ENCODE assay signal across 10 cellular contexts in genomic region chr7:20651960-20652544, GRCh38. TPM values are rescaled to one million over a fixed set of nuclear protein-coding genes. Genes with fewer than 3 reads are reported as not detected.
DNase-seq lines count a peak whose midpoint lies in the region; ATAC-seq and TF ChIP-seq lines count a peak whose summit lies in the region.
"Had no signal": no experiment of that assay in that cellular context is flagged by ENCODE, and none has a peak within 500 bp of the region (broad histone marks: within the 10 kb centered on the region; RNA-seq: fewer than 3 reads in every experiment).

No MANE protein-coding gene starts in this region.

- H3K4me3 Mint-ChIP-seq in stimulated activated naive CD8-positive, alpha-beta T cell treated with anti-CD3 and anti-CD28 coated beads, Interleukin-15, amount 100 ng/mL, for 72 hours, result no peak overlapping the region

- H3K9ac ChIP-seq in OCI-LY3 (ENCODE audit: low read length), result no peak overlapping the region

- H3K27me3 Mint-ChIP-seq in stimulated activated naive CD8-positive, alpha-beta T cell treated with anti-CD3 and anti-CD28 coated beads, Interleukin-15, amount 100 ng/mL, for 72 hours, result no peaks in the 10 kb centered on the region

- H4K20me1 ChIP-seq in OCI-LY3 (ENCODE audit: insufficient read depth, low read length), result no peaks in the 10 kb centered on the region

- H3K9me3 Mint-ChIP-seq in stimulated activated naive CD8-positive, alpha-beta T cell treated with anti-CD3 and anti-CD28 coated beads, Interleukin-15, amount 100 ng/mL, for 72 hours, result no peaks in the 10 kb centered on the region
- H3K9me3 Mint-ChIP-seq: activated T-helper 2 cell treated with anti-CD3 and anti-CD28 coated beads, Interferon-gamma antibody, Interleukin-2, Interleukin-4, amounts not matched to agents 10 μg/mL and 5 μg/mL and 100 μg/mL, durations not matched to agents 14 hours and 24 hours and 36 hours had no signal

- no peaks in the 10 kb centered on the region for H3K4me1 Mint-ChIP-seq in stimulated activated naive CD8-positive, alpha-beta T cell treated with anti-CD3 and anti-CD28 coated beads, Interleukin-15, amount 100 ng/mL, for 72 hours

- H3K4me3 ChIP-seq in left ventricle myocardium inferior, result no peak overlapping the region
- H3K4me3 ChIP-seq in OCI-LY3 (ENCODE audit: low read length), result no peak overlapping the region
- H3K4me3 ChIP-seq: thoracic aorta had no signal

- H3K27ac ChIP-seq in left ventricle myocardium inferior (replicated peaks), result no peak overlapping the region
- H3K27ac ChIP-seq in OCI-LY3 (ENCODE audit: low read length), result no peak overlapping the region
- H3K27ac ChIP-seq: thoracic aorta had no signal

- intact Hi-C loops in left ventricle myocardium inferior (cut with micrococcal nuclease) (no loop called here), cardiac septum (cut with DNase I) (no loop called here)

- H3K36me3 ChIP-seq in left ventricle myocardium inferior (no peaks in the 10 kb centered on the region), OCI-LY3 (replicated peaks; ENCODE audit: low read depth, low read length) (no peaks in the 10 kb centered on the region)
- H3K36me3 ChIP-seq: thoracic aorta had no signal

- no peak overlapping the region for H2AFZ ChIP-seq in OCI-LY3 (ENCODE audit: low read depth, low read length)

- H3K27me3 ChIP-seq in left ventricle myocardium inferior (ENCODE audit: low read depth) (peaks cover 50% of the 10 kb centered on the region), OCI-LY3 (ENCODE audit: low read depth, low read length) (peaks cover 14% of the 10 kb centered on the region)

- H3K27ac Mint-ChIP-seq in stimulated activated naive CD8-positive, alpha-beta T cell treated with anti-CD3 and anti-CD28 coated beads, Interleukin-15, amount 100 ng/mL, for 72 hours, result no peak overlapping the region
- H3K27ac Mint-ChIP-seq: activated T-helper 2 cell treated with anti-CD3 and anti-CD28 coated beads, Interferon-gamma antibody, Interleukin-2, Interleukin-4, amounts not matched to agents 10 μg/mL and 5 μg/mL and 100 μg/mL, durations not matched to agents 14 hours and 24 hours and 36 hours had no signal

- no peak for ATAC-seq in omental fat pad (ENCODE audit: low FRiP score)
- no peak for ATAC-seq in stimulated activated naive CD8-positive, alpha-beta T cell treated with anti-CD3 and anti-CD28 coated beads, Interleukin-15, amount 100 ng/mL, for 72 hours

- peak; percentile 50 for TF ChIP-seq CTCF in left ventricle myocardium inferior (IDR thresholded peaks at IDR 0.05; ENCODE audit: borderline replicate concordance)
- TF ChIP-seq CTCF in OCI-LY3 (IDR thresholded peaks at IDR 0.05; ENCODE audit: low read depth, low read length), result peak; percentile 43
- no peak for TF ChIP-seq CTCF in omental fat pad (IDR thresholded peaks at IDR 0.05)

- DNase-seq in left ventricle myocardium inferior (no peak), cardiac septum (ENCODE audit: low spot score) (no peak), fibroblast of gingiva (ENCODE audit: low read depth) (peak; percentile 13), omental fat pad (ENCODE audit: low spot score) (no peak), NCI-H1436 (lab: John Stamatoyannopoulos, UW) (no peak)
- no peak for DNase-seq in stimulated activated naive CD8-positive, alpha-beta T cell treated with anti-CD3 and anti-CD28 coated beads, Interleukin-15, amount 100 ng/mL, for 72 hours
- no peak for DNase-seq in activated CD8-positive, alpha-beta memory T cell treated with anti-CD3 and anti-CD28 coated beads, Interleukin-2, amount 50 U/mL, for 48 hours

- H3K79me2 ChIP-seq in OCI-LY3 (ENCODE audit: low read length), result no peaks in the 10 kb centered on the region

- H3K9me3 ChIP-seq in left ventricle myocardium inferior (replicated peaks) (no peaks in the 10 kb centered on the region), OCI-LY3 (ENCODE audit: insufficient read depth, low read length) (no peaks in the 10 kb centered on the region)
- H3K9me3 ChIP-seq: thoracic aorta had no signal

- H3K4me2 ChIP-seq in OCI-LY3 (ENCODE audit: low read length), result no peak overlapping the region

- H3K4me1 ChIP-seq in left ventricle myocardium inferior, result no peaks in the 10 kb centered on the region
- H3K4me1 ChIP-seq in OCI-LY3 (ENCODE audit: low read length), result peaks cover 7% of the 10 kb centered on the region; the same call in 1 of the 2 replicates

RNA-seq across cellular contexts. Expression of gene ABCB5, which starts 36.6 kb away (rescaled TPM):
- total RNA-seq in left ventricle myocardium inferior (not detected), cardiac septum (not detected), omental fat pad (1 to 10 TPM; 1.1 to 1.6 (median 1.2) TPM)
- total RNA-seq: activated T-helper 2 cell treated with anti-CD3 and anti-CD28 coated beads, Interferon-gamma antibody, Interleukin-2, Interleukin-4, amounts not matched to agents 10 μg/mL and 5 μg/mL and 100 μg/mL, durations not matched to agents 14 hours and 24 hours and 36 hours; thoracic aorta had no signal

Comparison
In these comparisons a context has a peak if more than half of its experiments do, and no peak if none do; other contexts are left out.
1. CTCF ChIP-seq: peak in left ventricle myocardium inferior (single experiment) and OCI-LY3 (single experiment); none in omental fat pad (0 of 3).